Comparison of ENCODE assay signal across 22 cellular contexts in genomic region chr12:31471061-31471460, GRCh38.
DNase-seq lines count a peak whose midpoint lies in the region; ATAC-seq, FAIRE-seq and TF ChIP-seq lines count a peak whose summit lies in the region.
"Had no signal": no experiment of that assay in that cellular context is flagged by ENCODE, and none has a peak within 500 bp of the region (broad histone marks: within the 10 kb centered on the region; RNA-seq: fewer than 3 reads in every experiment).

No MANE protein-coding gene starts in this region.

- RAD21 ChIA-PET in HCT116 (lab: Charles Lee; ENCODE audit: low non-redundant PET in 1 of 2, low total read pairs in 2 of 2, uncharacterized antibody in 2 of 2, unreplicated experiment in 2 of 2): interaction anchor here (0.5 to 1.0 kb wide), 4 partner anchors 50 to 120 kb away, joined by 3 to 5 read pairs (median 4); partner anchors contain the start of gene DENND5B (in 1 of the 2)

- peaks cover 64% of the 10 kb centered on the region for H3K36me3 Mint-ChIP-seq in nephron progenitor cell (ENCODE audit: low read depth)
- H3K36me3 Mint-ChIP-seq: T-cell had no signal

- CTCF ChIA-PET in HCT116 (lab: Charles Lee): no interaction called here

- peak; percentile 24 for DNase-seq in DMS79 (lab: John Stamatoyannopoulos, UW)
- no peak for DNase-seq in HCT116 (ENCODE audit: low read depth, low spot score)
- DNase-seq in SW480 (ENCODE audit: low spot score): peak; percentile 28
- no peak for DNase-seq in nephron progenitor cell
- DNase-seq in pancreas: no peak
- DNase-seq in NOMO-1 treated with DMSO at 0.1 percent for 48 hours (lab: John Stamatoyannopoulos, UW; ENCODE audit: unreplicated experiment): no peak
- DNase-seq in kidney: no peak
- DNase-seq: DMS153, H9, IMR-90, KG1, NCI-H1048, NCI-H1694 treated with DMSO at 0.1 percent for 48 hours, NCI-H2081, NCI-H2227 treated with DMSO at 0.1 percent for 48 hours, NCI-H510A, Peyer's patch, T-cell had no signal

- H3K4me1 ChIP-seq in HCT116 (ENCODE audit: control insufficient read depth in 1 of 2, insufficient read depth in 2 of 2, low read length in 2 of 2) (peaks cover 39 to 48% of the 10 kb centered on the region in 2 experiments), pancreas (peaks cover 0 to 12% (median 5%) of the 10 kb centered on the region in 3 donors), kidney (ENCODE audit: control insufficient read depth in 1 of 2, insufficient read depth in 1 of 2, low read depth in 1 of 2, low read length in 2 of 2) (no peaks in the 10 kb centered on the region)
- H3K4me1 ChIP-seq: Peyer's patch, SJCRH30 had no signal

- H2AFZ ChIP-seq in HCT116 (ENCODE audit: low read depth, low read length, poor library complexity, severe bottlenecking): no peak overlapping the region

- peak overlapping the region; percentile 76 for H3K27ac ChIP-seq in HCT116 (ENCODE audit: low read depth, low read length)
- H3K27ac ChIP-seq in pancreas: no peak overlapping the region
- no peak overlapping the region for H3K27ac ChIP-seq in kidney (ENCODE audit: low read depth in 2 of 2, low read length in 2 of 2)
- H3K27ac ChIP-seq: Peyer's patch, SJCRH30 had no signal

- H3K27me3 ChIP-seq in HCT116 (ENCODE audit: insufficient read depth, low read length) (no peaks in the 10 kb centered on the region), pancreas (no peaks in the 10 kb centered on the region)
- H3K27me3 ChIP-seq: Peyer's patch, SJCRH30 had no signal

- no peak overlapping the region for H3K9ac ChIP-seq in HCT116 (ENCODE audit: low read length)
- H3K9ac ChIP-seq in kidney (ENCODE audit: low read length in 2 of 2): no peak overlapping the region

- WGBS in pancreas, 2 donors: 78 to 90% methylated on average over 6 of the region's 6 CpGs

- intact Hi-C loops in HCT116 (cut with micrococcal nuclease): no loop called here
- intact Hi-C loops in pancreas (cut with DNase I): no loop called here
- intact Hi-C loops in kidney (cut with DNase I): no loop called here

- peaks cover 6% of the 10 kb centered on the region for H3K4me1 Mint-ChIP-seq in nephron progenitor cell
- H3K4me1 Mint-ChIP-seq: T-cell had no signal

- peaks cover 1% of the 10 kb centered on the region for H3K9me3 Mint-ChIP-seq in nephron progenitor cell
- H3K9me3 Mint-ChIP-seq: T-cell had no signal

- H3K9me2 ChIP-seq in HCT116 (ENCODE audit: insufficient read depth): no peaks in the 10 kb centered on the region

- FAIRE-seq in pancreas (lab: Jason Lieb, UNC) (no peak), kidney (lab: Jason Lieb, UNC) (no peak)
- FAIRE-seq: G401.6 had no signal

- TF ChIP-seq CTCF in HCT116 (IDR thresholded peaks at IDR 0.05 in 2 of 3, conservative IDR thresholded peaks at IDR 0.05 in 1 of 3; ENCODE audit: borderline replicate concordance in 1 of 3, insufficient read depth in 1 of 3, low read depth in 2 of 3, low read length in 2 of 3) (no peak), nephron progenitor cell (IDR thresholded peaks at IDR 0.05) (no peak), pancreas (IDR thresholded peaks at IDR 0.05) (no peak), kidney (IDR thresholded peaks at IDR 0.05; ENCODE audit: borderline replicate concordance, extremely low read depth, insufficient read depth) (no peak)

- TF ChIP-seq RAD21 in HCT116 (IDR thresholded peaks at IDR 0.05; ENCODE audit: low read depth): no peak

- no peaks in the 10 kb centered on the region for H3K27me3 Mint-ChIP-seq in nephron progenitor cell (ENCODE audit: low read depth, poor library complexity)

- no peaks in the 10 kb centered on the region for H3K9me3 ChIP-seq in HCT116 (ENCODE audit: control insufficient read depth in 1 of 2, insufficient read depth in 1 of 2, low read depth in 1 of 2, low read length in 2 of 2)
- H3K9me3 ChIP-seq in pancreas: no peaks in the 10 kb centered on the region
- H3K9me3 ChIP-seq in kidney (ENCODE audit: control insufficient read depth in 1 of 2, low read length in 2 of 2): no peaks in the 10 kb centered on the region
- H3K9me3 ChIP-seq: Peyer's patch, SJCRH30 had no signal

- ATAC-seq in HCT116: no peak
- no peak for ATAC-seq in pancreas
- no peak for ATAC-seq in HG02970 (IDR thresholded peaks at IDR 0.05; ENCODE audit: low FRiP score, unreplicated experiment)
- ATAC-seq: SK-N-SH treated with all-trans-retinoic acid at 6 μM for 48 hours, T-cell had no signal

- no TSS peak for BruUV-seq in HCT116 (replicated peaks; lab: Mats Ljungman, UMichigan)

- peak overlapping the region; percentile 31; the same call in 1 of the 2 replicates for H3K4me2 ChIP-seq in HCT116 (ENCODE audit: low read length)

- H3K36me3 ChIP-seq in HCT116 (ENCODE audit: control insufficient read depth in 1 of 2, insufficient read depth in 2 of 2, low read length in 2 of 2) (no peaks in the 10 kb centered on the region), pancreas (no peaks in the 10 kb centered on the region), kidney (ENCODE audit: control insufficient read depth in 1 of 2, insufficient read depth in 2 of 2, low read length in 2 of 2) (no peaks in the 10 kb centered on the region)
- H3K36me3 ChIP-seq: Peyer's patch, SJCRH30 had no signal

- POLR2A ChIA-PET in HCT116 (lab: Charles Lee): no interaction called here

- H3K4me3 Mint-ChIP-seq in nephron progenitor cell: no peak overlapping the region
- H3K4me3 Mint-ChIP-seq: H9, T-cell had no signal

- no peak for TF ChIP-seq POLR2A in HCT116 (IDR thresholded peaks at IDR 0.05; ENCODE audit: borderline replicate concordance, extremely low read depth, insufficient read depth, insufficient read length)

- peak overlapping the region; percentile 93 for H3K27ac Mint-ChIP-seq in nephron progenitor cell
- H3K27ac Mint-ChIP-seq: T-cell had no signal

- no peaks in the 10 kb centered on the region for H4K20me1 ChIP-seq in HCT116 (ENCODE audit: insufficient read depth)

- no peaks in the 10 kb centered on the region for H3K79me2 ChIP-seq in HCT116 (ENCODE audit: insufficient read depth, low read length)

- H3K4me3 ChIP-seq in HCT116 (replicated peaks in 1 of 2; ENCODE audit: low read depth in 1 of 2, low read length in 2 of 2) (no peak overlapping the region), pancreas (no peak overlapping the region), kidney (ENCODE audit: low read length in 2 of 2) (no peak overlapping the region)
- H3K4me3 ChIP-seq: Peyer's patch, SJCRH30 had no signal

TF ChIP-seq in HCT116, 20 proteins besides CTCF, POLR2A, EP300 and RAD21:
- no peak for TF ChIP-seq EZH2 (IDR thresholded peaks at IDR 0.05)

Comparison
In these comparisons a context has a peak if more than half of its experiments do, and no peak if none do; other contexts are left out.
1. DNase-seq: peak in DMS79 (single experiment) and SW480 (single experiment); none in HCT116 (single experiment), nephron progenitor cell (single experiment), pancreas (0 of 6), NOMO-1 treated with DMSO at 0.1 percent for 48 hours (single experiment) and kidney (single experiment).